18 cellular contexts compared by ENCODE assay signal in the genomic region with DNA sequence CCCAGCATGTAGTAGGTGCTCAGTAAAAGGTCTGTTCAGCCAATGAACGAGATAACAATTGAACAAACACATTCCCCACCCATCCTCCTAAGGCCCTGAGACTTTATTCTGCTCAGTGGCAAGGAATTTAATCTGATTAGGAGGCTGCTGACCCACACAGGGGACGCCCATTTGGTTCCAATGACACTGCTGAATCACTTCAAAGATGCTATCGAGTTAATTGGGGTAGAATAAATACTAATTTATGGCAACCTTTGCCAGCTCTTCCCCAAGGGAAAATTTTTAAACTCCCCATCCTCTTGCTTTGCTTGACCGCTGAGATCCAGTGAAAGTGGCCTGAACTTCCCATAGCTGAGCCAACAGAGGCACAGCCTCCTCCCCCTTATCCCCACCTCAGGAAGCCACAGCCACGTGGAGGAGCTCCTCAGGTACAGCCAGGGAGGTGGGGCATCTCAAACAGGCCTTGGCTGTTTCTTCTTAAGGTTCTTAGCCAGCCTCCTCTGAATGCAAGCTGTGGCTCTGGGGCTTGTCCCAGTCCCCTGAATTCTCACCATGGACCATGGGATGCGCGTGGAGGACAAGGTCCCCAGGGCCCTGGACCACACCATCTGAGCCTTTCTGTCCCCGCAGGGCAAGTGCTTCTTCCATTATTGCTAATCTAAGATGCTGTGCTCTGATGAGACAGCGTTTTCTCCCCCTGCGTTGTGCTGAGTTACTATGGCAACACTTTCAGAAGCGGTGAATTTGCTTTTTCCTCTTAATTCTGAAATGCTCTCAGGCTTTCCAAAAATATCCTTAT. TPM values are rescaled to one million over a fixed set of nuclear protein-coding genes. Genes with fewer than 3 reads are reported as not detected.
A peak's percentile ranks its signal among the peaks of the same experiment; 100 is the strongest.
DNase-seq lines count a peak whose midpoint lies in the region; TF ChIP-seq lines count a peak whose summit lies in the region.
"Had no signal": no experiment of that assay in that cellular context is flagged by ENCODE, and none has a peak within 500 bp of the region (broad histone marks: within the 10 kb centered on the region; RNA-seq: fewer than 3 reads in every experiment).

No MANE protein-coding gene starts in this region.

- peaks cover 44% of the 10 kb centered on the region for H3K4me1 Mint-ChIP-seq in neural progenitor cell

- no peak overlapping the region for H2AFZ ChIP-seq in neural progenitor cell (replicated peaks)
- H2AFZ ChIP-seq: hepatocyte had no signal

- peak; percentile 31 for DNase-seq in GM06990 (ENCODE audit: extremely low read depth, insufficient read length)
- DNase-seq in NCI-H2227 treated with DMSO at 0.1 percent for 48 hours (lab: John Stamatoyannopoulos, UW): peak; percentile 19
- peak; percentile 67 for DNase-seq in coronary artery (ENCODE audit: low spot score)
- DNase-seq in neural progenitor cell (ENCODE audit: low spot score): no peak
- no peak for DNase-seq in MG63
- no peak for DNase-seq in NCI-H526 treated with DMSO at 0.1 percent for 48 hours (lab: John Stamatoyannopoulos, UW)
- no peak for DNase-seq in globus pallidus (ENCODE audit: low spot score)
- no peak for DNase-seq in D341Med (ENCODE audit: low spot score)
- DNase-seq: activated CD4-positive, alpha-beta T cell treated with anti-CD3 and anti-CD28 coated beads for 1 hour; DMS53; esophagus squamous epithelium; NCI-H226; SHP77 treated with DMSO at 0.1 percent for 48 hours had no signal

- H3K9ac ChIP-seq in neural progenitor cell: no peak overlapping the region

- H3K4me1 ChIP-seq in neural progenitor cell: no peaks in the 10 kb centered on the region
- H3K4me1 ChIP-seq: pancreas, tibial nerve had no signal

- no peaks in the 10 kb centered on the region for H3K9me3 Mint-ChIP-seq in neural progenitor cell
- H3K9me3 Mint-ChIP-seq: activated naive CD4-positive, alpha-beta T cell treated with anti-CD3 and anti-CD28 coated beads, Interleukin-2, amount 50 U/mL, for 72 hours had no signal

- no peaks in the 10 kb centered on the region for H4K20me1 ChIP-seq in neural progenitor cell (ENCODE audit: low read depth)

- H3K27ac ChIP-seq in coronary artery: no peak overlapping the region
- no peak overlapping the region for H3K27ac ChIP-seq in neural progenitor cell
- H3K27ac ChIP-seq: esophagus squamous epithelium, hepatocyte, pancreas, skin epidermis, tibial nerve had no signal

- peaks cover 3% of the 10 kb centered on the region for H3F3A ChIP-seq in neural progenitor cell (ENCODE audit: low read depth)

- H3K9me3 ChIP-seq in neural progenitor cell (ENCODE audit: low read depth) (no peaks in the 10 kb centered on the region), MG63 (no peaks in the 10 kb centered on the region)
- H3K9me3 ChIP-seq: esophagus squamous epithelium, pancreas, tibial nerve had no signal

- no peaks in the 10 kb centered on the region for H3K36me3 ChIP-seq in GM06990 (ENCODE audit: control insufficient read depth, insufficient read depth, low read length)
- H3K36me3 ChIP-seq in neural progenitor cell: no peaks in the 10 kb centered on the region
- no peaks in the 10 kb centered on the region for H3K36me3 ChIP-seq in MG63
- H3K36me3 ChIP-seq: esophagus squamous epithelium, pancreas had no signal

- no peak for TF ChIP-seq CTCF in GM06990 (IDR thresholded peaks at IDR 0.05; ENCODE audit: insufficient read depth, low read length, poor library complexity, severe bottlenecking)
- no peak for TF ChIP-seq CTCF in coronary artery (IDR thresholded peaks at IDR 0.05)
- TF ChIP-seq CTCF in neural progenitor cell (IDR thresholded peaks at IDR 0.05): no peak

- H3K27me3 ChIP-seq in GM06990 (replicated peaks; ENCODE audit: control insufficient read depth, insufficient read depth, low read length) (no peaks in the 10 kb centered on the region), neural progenitor cell (no peaks in the 10 kb centered on the region), MG63 (no peaks in the 10 kb centered on the region)
- H3K27me3 ChIP-seq: esophagus squamous epithelium, hepatocyte, pancreas, tibial nerve had no signal

- no peaks in the 10 kb centered on the region for H3K79me2 ChIP-seq in neural progenitor cell (ENCODE audit: low read depth)
- H3K79me2 ChIP-seq: hepatocyte had no signal

- H3K27ac Mint-ChIP-seq in neural progenitor cell: peak overlapping the region; percentile 60

- no peak overlapping the region for H3K4me3 Mint-ChIP-seq in neural progenitor cell

- H3K27me3 Mint-ChIP-seq in neural progenitor cell (ENCODE audit: insufficient read depth, low read depth): peaks cover 4% of the 10 kb centered on the region

- no peak overlapping the region for H3K4me3 ChIP-seq in GM06990 (replicated peaks; ENCODE audit: low read depth, low read length)
- H3K4me3 ChIP-seq in coronary artery: no peak overlapping the region
- no peak overlapping the region for H3K4me3 ChIP-seq in neural progenitor cell
- H3K4me3 ChIP-seq in MG63: no peak overlapping the region
- H3K4me3 ChIP-seq: esophagus squamous epithelium, hepatocyte, pancreas, skin epidermis, tibial nerve had no signal

- H3K36me3 Mint-ChIP-seq in neural progenitor cell: peaks cover 19% of the 10 kb centered on the region
- H3K36me3 Mint-ChIP-seq: activated naive CD4-positive, alpha-beta T cell treated with anti-CD3 and anti-CD28 coated beads, Interleukin-2, amount 50 U/mL, for 72 hours had no signal

- no peak overlapping the region for H3K4me2 ChIP-seq in neural progenitor cell
- H3K4me2 ChIP-seq: hepatocyte had no signal

RNA-seq across cellular contexts. Expression of a gene that starts 26.7 kb away (rescaled TPM):
- total RNA-seq in neural progenitor cell (ENCODE audit: low replicate concordance): 5.5 and 8.1 TPM in 2 replicates
- total RNA-seq in MG63 (2014; rRNA removed; shearing (Covaris generic); ENCODE audit: low replicate concordance): 3.8 and 5.3 TPM in 2 replicates

Comparison
In these comparisons a context has a peak if more than half of its experiments do, and no peak if none do; other contexts are left out.
1. DNase-seq: peak in GM06990 (single experiment), NCI-H2227 treated with DMSO at 0.1 percent for 48 hours (single experiment) and coronary artery (single experiment); none in neural progenitor cell (single experiment), MG63 (single experiment), NCI-H526 treated with DMSO at 0.1 percent for 48 hours (single experiment), globus pallidus (single experiment) and D341Med (single experiment).